In genomic region chr9:102862478-102862877, GRCh38 we compare ENCODE assay signal across 9 cellular contexts.
"Had no signal": no experiment of that assay in that cellular context is flagged by ENCODE, and none has a peak within 500 bp of the region (broad histone marks: within the 10 kb centered on the region; RNA-seq: fewer than 3 reads in every experiment).

No MANE protein-coding gene starts in this region.

- H2AFZ ChIP-seq: GM23248 had no signal

- H3K4me3 ChIP-seq: GM23248, HAP-1 had no signal

- H3K9ac ChIP-seq: GM23248, KMS-11 had no signal

- H3K4me1 ChIP-seq: HAP-1 had no signal

- H3K27ac Mint-ChIP-seq: HFFc6 had no signal

- H3K27ac ChIP-seq: GM23248, KMS-11 had no signal

- DNase-seq: GM23248, GOT3, H7, HFFc6, KBM-7 had no signal

- H3K4me2 ChIP-seq: KMS-11 had no signal

- FAIRE-seq: HTR-8/SVneo had no signal

- ATAC-seq: HCT116 had no signal

- H3K9me3 ChIP-seq: HAP-1 had no signal

- H3K4me3 Mint-ChIP-seq: HFFc6 had no signal

- H3K36me3 ChIP-seq: HAP-1 had no signal
